In the genomic region with DNA sequence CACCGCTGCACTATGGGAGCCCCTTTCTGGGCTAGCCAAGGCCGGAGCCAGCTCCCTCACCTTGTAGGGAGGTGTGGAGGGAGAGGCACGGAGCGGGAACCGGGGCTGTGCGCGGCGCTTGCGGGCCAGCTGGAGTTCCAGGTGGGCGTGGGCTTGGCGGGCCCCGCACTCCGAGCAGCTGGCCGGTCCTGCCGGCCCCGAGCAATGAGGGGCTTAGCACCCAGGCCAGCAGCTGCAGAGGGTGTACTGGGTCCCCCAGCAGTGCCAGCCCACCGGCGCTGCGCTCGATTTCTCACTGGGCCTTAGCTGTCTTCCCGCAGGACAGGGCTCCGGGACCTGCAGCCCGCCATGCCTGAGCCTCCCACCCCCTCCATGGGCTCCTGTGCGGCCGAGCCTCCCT, we compare ENCODE assay signal across 3 cellular contexts. TPM values are rescaled to one million over a fixed set of nuclear protein-coding genes. Genes with fewer than 3 reads are reported as not detected.
"Had no signal": no experiment of that assay in that cellular context is flagged by ENCODE, and none has a peak within 500 bp of the region (broad histone marks: within the 10 kb centered on the region; RNA-seq: fewer than 3 reads in every experiment).

No MANE protein-coding gene starts in this region.

RNA-seq across cellular contexts. Expression of a gene that starts 53.3 kb away (rescaled TPM):
- total RNA-seq: activated B cell treated with CpG ODN at 0.5 μM for 24 hours; activated CD4-positive, alpha-beta memory T cell treated with anti-CD3 and anti-CD28 coated beads for 36 hours; activated CD4-positive, alpha-beta T cell treated with anti-CD3 and anti-CD28 coated beads for 36 hours had no signal
